Comparison of ENCODE assay signal across 18 cellular contexts in genomic region chr4:170014359-170015008, GRCh38. TPM values are rescaled to one million over a fixed set of nuclear protein-coding genes. Genes with fewer than 3 reads are reported as not detected.
DNase-seq lines count a peak whose midpoint lies in the region; ATAC-seq and TF ChIP-seq lines count a peak whose summit lies in the region.
"Had no signal": no experiment of that assay in that cellular context is flagged by ENCODE, and none has a peak within 500 bp of the region (broad histone marks: within the 10 kb centered on the region; RNA-seq: fewer than 3 reads in every experiment).

No MANE protein-coding gene starts in this region.

- H3K9me3 Mint-ChIP-seq in activated T-cell treated with anti-CD3 and anti-CD28 coated beads, Interleukin-2, amount 50 U/mL, for 72 hours = no peaks in the 10 kb centered on the region
- H3K9me3 Mint-ChIP-seq: activated CD4-positive, alpha-beta T cell treated with anti-CD3 and anti-CD28 coated beads, Interleukin-2, amount 10 ng/mL, durations not matched to agents 24 days and 14 days; activated naive CD4-positive, alpha-beta T cell treated with anti-CD3 and anti-CD28 coated beads, Interleukin-2, amount 10 ng/mL, durations not matched to agents 7 days and 5 days; naive thymus-derived CD4-positive, alpha-beta T cell; stimulated activated naive CD8-positive, alpha-beta T cell treated with anti-CD3 and anti-CD28 coated beads, Interleukin-15, Interleukin-2, amounts not matched to agents 100 ng/mL and 50 ng/mL, for 24 hours had no signal

- H3K4me1 ChIP-seq in osteoblast (ENCODE audit: insufficient read depth, low read length) = no peaks in the 10 kb centered on the region
- H3K4me1 ChIP-seq: SJSA1, vagina had no signal

- H4K20me1 ChIP-seq in osteoblast (ENCODE audit: insufficient read depth, low read length) = no peaks in the 10 kb centered on the region

- H2AFZ ChIP-seq in osteoblast (ENCODE audit: low read length) = no peak overlapping the region

- no peaks in the 10 kb centered on the region for H3K9me3 ChIP-seq in osteoblast (ENCODE audit: low read depth, low read length)
- H3K9me3 ChIP-seq: SJSA1, vagina had no signal

- DNase-seq in Ammon's horn (ENCODE audit: low spot score) (peak; percentile 66), NCI-H526 treated with DMSO at 0.1 percent for 48 hours (lab: John Stamatoyannopoulos, UW) (peak; percentile 63), osteoblast (ENCODE audit: insufficient read length, low spot score, missing footprints) (peak; percentile 29), NCI-H2081 (lab: John Stamatoyannopoulos, UW) (no peak), NCI-H2171 treated with DMSO at 0.1 percent for 48 hours (lab: John Stamatoyannopoulos, UW) (no peak)
- no peak for DNase-seq in activated T-cell treated with anti-CD3 and anti-CD28 coated beads, Interleukin-2, amount 50 U/mL, for 72 hours
- DNase-seq: activated CD4-positive, alpha-beta T cell treated with anti-CD3 and anti-CD28 coated beads, Interleukin-2, amount 10 ng/mL, durations not matched to agents 24 days and 14 days; activated naive CD4-positive, alpha-beta T cell treated with anti-CD3 and anti-CD28 coated beads, Interleukin-2, amount 10 ng/mL, durations not matched to agents 7 days and 5 days; GF-D8; H9; naive thymus-derived CD4-positive, alpha-beta T cell; NCI-H345; T-helper 9 cell had no signal

- H3K27me3 ChIP-seq in osteoblast (ENCODE audit: insufficient read depth, low read length) = no peaks in the 10 kb centered on the region
- H3K27me3 ChIP-seq: vagina had no signal

- H3K27ac ChIP-seq in cingulate gyrus (ENCODE audit: low read depth, low read length) (peak overlapping the region; percentile 81), osteoblast (ENCODE audit: low read depth, low read length) (no peak overlapping the region)
- H3K27ac ChIP-seq: SJSA1, vagina had no signal

- H3K4me3 Mint-ChIP-seq in activated T-cell treated with anti-CD3 and anti-CD28 coated beads, Interleukin-2, amount 50 U/mL, for 72 hours = no peak overlapping the region
- H3K4me3 Mint-ChIP-seq: activated CD4-positive, alpha-beta T cell treated with anti-CD3 and anti-CD28 coated beads, Interleukin-2, amount 10 ng/mL, durations not matched to agents 24 days and 14 days; activated naive CD4-positive, alpha-beta T cell treated with anti-CD3 and anti-CD28 coated beads, Interleukin-2, amount 10 ng/mL, durations not matched to agents 7 days and 5 days; H9; naive thymus-derived CD4-positive, alpha-beta T cell; stimulated activated naive CD8-positive, alpha-beta T cell treated with anti-CD3 and anti-CD28 coated beads, Interleukin-15, Interleukin-2, amounts not matched to agents 100 ng/mL and 50 ng/mL, for 24 hours had no signal

- no peaks in the 10 kb centered on the region for H3K27me3 Mint-ChIP-seq in activated T-cell treated with anti-CD3 and anti-CD28 coated beads, Interleukin-2, amount 50 U/mL, for 72 hours (ENCODE audit: low read depth)
- H3K27me3 Mint-ChIP-seq: activated CD4-positive, alpha-beta T cell treated with anti-CD3 and anti-CD28 coated beads, Interleukin-2, amount 10 ng/mL, durations not matched to agents 24 days and 14 days; stimulated activated naive CD8-positive, alpha-beta T cell treated with anti-CD3 and anti-CD28 coated beads, Interleukin-15, Interleukin-2, amounts not matched to agents 100 ng/mL and 50 ng/mL, for 24 hours had no signal

- peaks cover 5% of the 10 kb centered on the region for H3K4me1 Mint-ChIP-seq in activated T-cell treated with anti-CD3 and anti-CD28 coated beads, Interleukin-2, amount 50 U/mL, for 72 hours (ENCODE audit: low read depth)
- H3K4me1 Mint-ChIP-seq: activated CD4-positive, alpha-beta T cell treated with anti-CD3 and anti-CD28 coated beads, Interleukin-2, amount 10 ng/mL, durations not matched to agents 24 days and 14 days; activated naive CD4-positive, alpha-beta T cell treated with anti-CD3 and anti-CD28 coated beads, Interleukin-2, amount 10 ng/mL, durations not matched to agents 7 days and 5 days; naive thymus-derived CD4-positive, alpha-beta T cell had no signal

- no peak overlapping the region for H3K27ac Mint-ChIP-seq in activated T-cell treated with anti-CD3 and anti-CD28 coated beads, Interleukin-2, amount 50 U/mL, for 72 hours
- H3K27ac Mint-ChIP-seq: activated CD4-positive, alpha-beta T cell treated with anti-CD3 and anti-CD28 coated beads, Interleukin-2, amount 10 ng/mL, durations not matched to agents 24 days and 14 days; activated naive CD4-positive, alpha-beta T cell treated with anti-CD3 and anti-CD28 coated beads, Interleukin-2, amount 10 ng/mL, durations not matched to agents 7 days and 5 days; H9; naive thymus-derived CD4-positive, alpha-beta T cell; stimulated activated naive CD8-positive, alpha-beta T cell treated with anti-CD3 and anti-CD28 coated beads, Interleukin-15, Interleukin-2, amounts not matched to agents 100 ng/mL and 50 ng/mL, for 24 hours had no signal

- H3K4me2 ChIP-seq in osteoblast (ENCODE audit: insufficient read depth, low read length) = no peak overlapping the region

- TF ChIP-seq CTCF in osteoblast (IDR thresholded peaks at IDR 0.05; ENCODE audit: extremely low read depth, low read depth, low read length) = no peak

- ATAC-seq in HG03354 (IDR thresholded peaks at IDR 0.05; ENCODE audit: poor library complexity, severe bottlenecking, unreplicated experiment) = no peak
- ATAC-seq in activated T-cell treated with anti-CD3 and anti-CD28 coated beads, Interleukin-2, amount 50 U/mL, for 72 hours (replicated peaks in 1 of 2) = no peak
- ATAC-seq: naive thymus-derived CD4-positive, alpha-beta T cell had no signal

- no peak overlapping the region for H3K4me3 ChIP-seq in osteoblast (ENCODE audit: insufficient read depth, low read length)
- H3K4me3 ChIP-seq: SJSA1, vagina had no signal

- no peaks in the 10 kb centered on the region for H3K36me3 ChIP-seq in osteoblast (ENCODE audit: insufficient read depth, low read length)
- H3K36me3 ChIP-seq: SJSA1, vagina had no signal

- no peaks in the 10 kb centered on the region for H3K79me2 ChIP-seq in osteoblast (ENCODE audit: insufficient read depth, low read length)

- H3K36me3 Mint-ChIP-seq in activated T-cell treated with anti-CD3 and anti-CD28 coated beads, Interleukin-2, amount 50 U/mL, for 72 hours (ENCODE audit: insufficient read depth in 2 of 2) = no peaks in the 10 kb centered on the region
- H3K36me3 Mint-ChIP-seq: activated naive CD4-positive, alpha-beta T cell treated with anti-CD3 and anti-CD28 coated beads, Interleukin-2, amount 10 ng/mL, durations not matched to agents 7 days and 5 days; naive thymus-derived CD4-positive, alpha-beta T cell had no signal

RNA-seq across cellular contexts. Expression of gene MFAP3L, which starts 11.7 kb away (rescaled TPM):
- total RNA-seq in osteoblast = 7.6 and 8.0 TPM in 2 replicates
- 1 to 10 TPM; 1.2 to 1.7 TPM for total RNA-seq in activated T-cell treated with anti-CD3 and anti-CD28 coated beads, Interleukin-2, amount 50 U/mL, for 72 hours

Comparison
In these comparisons a context has a peak if more than half of its experiments do, and no peak if none do; other contexts are left out.
1. DNase-seq: peak in Ammon's horn (single experiment), NCI-H526 treated with DMSO at 0.1 percent for 48 hours (single experiment) and osteoblast (single experiment); none in NCI-H2081 (0 of 2), NCI-H2171 treated with DMSO at 0.1 percent for 48 hours (single experiment) and activated T-cell treated with anti-CD3 and anti-CD28 coated beads, Interleukin-2, amount 50 U/mL, for 72 hours (0 of 2).